ENCODE assay signal across 20 cellular contexts in genomic region chr6:119162134-119162761, GRCh38.
DNase-seq lines count a peak whose midpoint lies in the region; ATAC-seq and TF ChIP-seq lines count a peak whose summit lies in the region.
"Had no signal": no experiment of that assay in that cellular context is flagged by ENCODE, and none has a peak within 500 bp of the region (broad histone marks: within the 10 kb centered on the region; RNA-seq: fewer than 3 reads in every experiment).

No MANE protein-coding gene starts in this region.

- no peaks in the 10 kb centered on the region for H3K4me1 Mint-ChIP-seq in CD4-positive, alpha-beta T cell (ENCODE audit: low read depth)
- H3K4me1 Mint-ChIP-seq: T-helper 17 cell had no signal

- H3K79me2 ChIP-seq in MM.1S (ENCODE audit: low read length) = no peaks in the 10 kb centered on the region

- H3K4me3 ChIP-seq in MM.1S (ENCODE audit: low read length) (no peak overlapping the region), Peyer's patch (no peak overlapping the region)

- H3K27ac ChIP-seq in MM.1S (ENCODE audit: low read length) (no peak overlapping the region), Peyer's patch (no peak overlapping the region)
- H3K27ac ChIP-seq in CD4-positive, alpha-beta T cell (ENCODE audit: low read depth, low read length) = no peak overlapping the region
- H3K27ac ChIP-seq: brain microvascular endothelial cell had no signal

- H3K27me3 ChIP-seq in MM.1S (replicated peaks; ENCODE audit: insufficient read depth, low read length) = no peaks in the 10 kb centered on the region
- no peaks in the 10 kb centered on the region for H3K27me3 ChIP-seq in CD4-positive, alpha-beta T cell (ENCODE audit: control insufficient read depth, insufficient read depth, low read length)
- H3K27me3 ChIP-seq in Peyer's patch = no peaks in the 10 kb centered on the region
- H3K27me3 ChIP-seq: brain microvascular endothelial cell had no signal

- no peak overlapping the region for H3K9ac ChIP-seq in MM.1S (ENCODE audit: low read length)

- H3F3A ChIP-seq in MM.1S (ENCODE audit: insufficient read depth, low read length) = no peaks in the 10 kb centered on the region

- TF ChIP-seq POLR2A in Peyer's patch (IDR thresholded peaks at IDR 0.05) = no peak

- no peak overlapping the region for H3K4me3 Mint-ChIP-seq in CD4-positive, alpha-beta T cell
- H3K4me3 Mint-ChIP-seq: HFFc6; stimulated activated naive CD8-positive, alpha-beta T cell treated with anti-CD3 and anti-CD28 coated beads, Interleukin-15, Interleukin-2, amounts not matched to agents 100 ng/mL and 50 ng/mL, for 24 hours; T-helper 17 cell had no signal

- H3K27ac Mint-ChIP-seq in CD4-positive, alpha-beta T cell = no peak overlapping the region
- H3K27ac Mint-ChIP-seq: HFFc6; IgD-negative memory B cell; stimulated activated naive CD8-positive, alpha-beta T cell treated with anti-CD3 and anti-CD28 coated beads, Interleukin-15, Interleukin-2, amounts not matched to agents 100 ng/mL and 50 ng/mL, for 24 hours; T-helper 17 cell had no signal

- H2AFZ ChIP-seq in MM.1S (ENCODE audit: low read length) = 0 out of 2 replicates have a peak overlapping the region, but pooled peaks have one; percentile 36

- intact Hi-C loops in CD4-positive, alpha-beta T cell (cut with DNase I, micrococcal nuclease) = no loop called here

- H3K36me3 Mint-ChIP-seq in CD4-positive, alpha-beta T cell (ENCODE audit: low read depth) = no peaks in the 10 kb centered on the region

- TF ChIP-seq CTCF in MM.1S (IDR thresholded peaks at IDR 0.05; ENCODE audit: low read length) (no peak), Peyer's patch (IDR thresholded peaks at IDR 0.05) (no peak)
- no peak for TF ChIP-seq CTCF in CD4-positive, alpha-beta T cell (IDR thresholded peaks at IDR 0.05)

- no peaks in the 10 kb centered on the region for H4K20me1 ChIP-seq in MM.1S (ENCODE audit: insufficient read depth, low read length)

- CTCF ChIA-PET in CD4-positive, alpha-beta T cell (lab: Charles Lee) = no interaction called here

- ATAC-seq in GM18519 (IDR thresholded peaks at IDR 0.05; ENCODE audit: low FRiP score, unreplicated experiment) (peak; percentile 71), GM21367 (IDR thresholded peaks at IDR 0.05; ENCODE audit: unreplicated experiment) (peak; percentile 76), HG02938 (IDR thresholded peaks at IDR 0.05; ENCODE audit: unreplicated experiment) (peak; percentile 50)
- ATAC-seq in CD4-positive, alpha-beta T cell (ENCODE audit: poor library complexity) = no peak
- ATAC-seq: left cardiac atrium, sciatic nerve, T-helper 17 cell had no signal

- H3K4me2 ChIP-seq in MM.1S (ENCODE audit: low read depth, low read length) = peak overlapping the region; percentile 26; the same call in 1 of the 2 replicates

- H3K9me3 ChIP-seq in MM.1S (replicated peaks; ENCODE audit: insufficient read depth, low read length) = no peaks in the 10 kb centered on the region
- H3K9me3 ChIP-seq in CD4-positive, alpha-beta T cell (ENCODE audit: control insufficient read depth, low read length) = no peaks in the 10 kb centered on the region
- H3K9me3 ChIP-seq in Peyer's patch = no peaks in the 10 kb centered on the region

- POLR2A ChIA-PET in CD4-positive, alpha-beta T cell (lab: Charles Lee) = no interaction called here

- H3K27me3 Mint-ChIP-seq in CD4-positive, alpha-beta T cell = peaks cover 22% of the 10 kb centered on the region

- no peak for DNase-seq in MM.1S
- DNase-seq in NCI-H2196 (lab: John Stamatoyannopoulos, UW; ENCODE audit: unreplicated experiment) = no peak
- no peak for DNase-seq in CD4-positive, alpha-beta T cell
- DNase-seq in Peyer's patch = no peak
- DNase-seq in DMS 273 (lab: John Stamatoyannopoulos, UW; ENCODE audit: unreplicated experiment) = no peak
- DNase-seq: activated CD4-positive, alpha-beta T cell treated with anti-CD3 and anti-CD28 coated beads for 48 hours; activated gamma-delta T cell; brain microvascular endothelial cell; DND-41; HFFc6; left cardiac atrium; NCI-H1105 treated with DMSO at 0.1 percent for 48 hours; NCI-H446 treated with DMSO at 0.1 percent for 48 hours; T-helper 17 cell had no signal

- H3K4me1 ChIP-seq in MM.1S (ENCODE audit: low read length) (peaks cover 13% of the 10 kb centered on the region), Peyer's patch (no peaks in the 10 kb centered on the region)

- no peaks in the 10 kb centered on the region for H3K9me3 Mint-ChIP-seq in CD4-positive, alpha-beta T cell
- H3K9me3 Mint-ChIP-seq: HFFc6; stimulated activated naive CD8-positive, alpha-beta T cell treated with anti-CD3 and anti-CD28 coated beads, Interleukin-15, Interleukin-2, amounts not matched to agents 100 ng/mL and 50 ng/mL, for 24 hours had no signal

- H3K36me3 ChIP-seq in MM.1S (replicated peaks; ENCODE audit: insufficient read depth, low read length) (no peaks in the 10 kb centered on the region), Peyer's patch (no peaks in the 10 kb centered on the region)
- H3K36me3 ChIP-seq: brain microvascular endothelial cell had no signal

- H3K9me2 ChIP-seq in MM.1S (replicated peaks; ENCODE audit: insufficient read depth, low read length) = no peaks in the 10 kb centered on the region
